In the genomic region with DNA sequence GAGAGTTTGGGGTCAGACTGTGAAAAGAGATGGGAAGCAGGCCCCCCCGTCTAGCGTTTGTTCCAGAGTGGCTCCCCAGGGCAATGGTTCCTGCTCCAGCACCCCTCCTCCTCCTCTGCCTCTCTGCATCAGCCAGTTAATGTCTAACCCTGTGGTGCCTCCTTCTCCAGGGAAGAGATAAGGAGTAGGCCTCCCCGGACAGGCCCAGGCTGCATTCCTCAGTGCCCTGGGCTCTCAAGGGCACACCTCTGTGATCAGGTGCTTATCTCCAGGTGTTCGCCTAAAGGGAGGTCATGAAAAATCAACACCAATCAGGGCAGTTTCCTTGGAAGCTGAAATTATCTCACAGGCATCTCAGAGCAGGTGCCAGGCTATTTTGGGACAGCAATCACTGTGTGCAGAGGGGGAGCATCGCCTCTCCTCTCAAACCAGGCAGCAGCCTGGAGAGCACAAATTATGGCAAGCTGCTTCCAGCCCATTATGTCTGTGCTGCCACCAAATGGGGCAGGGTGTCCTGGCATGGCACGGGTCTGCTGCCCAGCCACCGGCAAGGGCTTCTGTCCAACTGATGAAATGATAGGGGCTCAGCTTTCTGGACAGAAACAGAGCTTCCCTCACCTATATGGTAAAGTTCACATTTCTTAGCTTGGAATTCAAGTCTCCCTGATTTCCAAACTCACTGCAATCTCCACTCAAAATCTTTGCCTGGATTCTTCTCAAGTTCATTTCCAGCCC, we compare ENCODE assay signal across 12 cellular contexts.
DNase-seq lines count a peak whose midpoint lies in the region; ATAC-seq and TF ChIP-seq lines count a peak whose summit lies in the region.
"Had no signal": no experiment of that assay in that cellular context is flagged by ENCODE, and none has a peak within 500 bp of the region (broad histone marks: within the 10 kb centered on the region; RNA-seq: fewer than 3 reads in every experiment).

No MANE protein-coding gene starts in this region.

- CTCF ChIA-PET in Calu3 (lab: Charles Lee) = interaction anchor here (0.5 kb wide), 1 partner anchor 150 kb away, joined by 3 read pairs; no protein-coding TSS in a partner anchor

- H3K9me3 Mint-ChIP-seq in Calu3 (ENCODE audit: low read depth, unreplicated experiment) = no peaks in the 10 kb centered on the region
- H3K9me3 Mint-ChIP-seq: activated CD4-positive, alpha-beta memory T cell treated with anti-CD3 and anti-CD28 coated beads for 36 hours; natural killer cell treated with Interleukin-12 subunit alpha and Interleukin-12 subunit beta and Interleukin-15 and Interleukin-18, amount 100 ng/mL, for 72 hours had no signal

- H3K4me1 Mint-ChIP-seq in Calu3 (ENCODE audit: low read depth, unreplicated experiment) = peaks cover 48% of the 10 kb centered on the region
- H3K4me1 Mint-ChIP-seq: B cell had no signal

- no peak for TF ChIP-seq POLR2A in erythroblast (IDR thresholded peaks at IDR 0.05; ENCODE audit: low read length)

- peak overlapping the region; percentile 3 for H3K4me3 Mint-ChIP-seq in Calu3 (ENCODE audit: low read depth, unreplicated experiment)
- H3K4me3 Mint-ChIP-seq: activated CD4-positive, alpha-beta memory T cell treated with anti-CD3 and anti-CD28 coated beads for 36 hours; B cell; natural killer cell treated with Interleukin-12 subunit alpha and Interleukin-12 subunit beta and Interleukin-15 and Interleukin-18, amount 100 ng/mL, for 72 hours had no signal

- peak; percentile 63 for DNase-seq in Calu3
- DNase-seq in NCI-H2107 treated with DMSO at 0.1 percent for 48 hours (lab: John Stamatoyannopoulos, UW; ENCODE audit: unreplicated experiment) = peak; percentile 52
- peak; percentile 21 for DNase-seq in cerebellum (ENCODE audit: low spot score)
- no peak for DNase-seq in omental fat pad (ENCODE audit: low spot score)
- no peak for DNase-seq in stimulated activated naive CD4-positive, alpha-beta T cell (lab: John Stamatoyannopoulos, UW)
- no peak for DNase-seq in LoVo (ENCODE audit: low spot score)
- DNase-seq in erythroblast (lab: John Stamatoyannopoulos, UW) = no peak
- DNase-seq: activated CD4-positive, alpha-beta memory T cell treated with anti-CD3 and anti-CD28 coated beads for 36 hours; activated naive CD4-positive, alpha-beta T cell treated with Interleukin-2 at 50 U/mL for 16 hours had no signal

- H3K36me3 Mint-ChIP-seq in Calu3 (ENCODE audit: insufficient read depth, unreplicated experiment) = no peaks in the 10 kb centered on the region
- H3K36me3 Mint-ChIP-seq: activated CD4-positive, alpha-beta memory T cell treated with anti-CD3 and anti-CD28 coated beads for 36 hours; natural killer cell treated with Interleukin-12 subunit alpha and Interleukin-12 subunit beta and Interleukin-15 and Interleukin-18, amount 100 ng/mL, for 72 hours had no signal

- TF ChIP-seq CTCF in Calu3 (IDR thresholded peaks at IDR 0.05; ENCODE audit: unreplicated experiment) (no peak), omental fat pad (IDR thresholded peaks at IDR 0.05) (no peak)

- no peaks in the 10 kb centered on the region for H3K27me3 Mint-ChIP-seq in Calu3 (ENCODE audit: unreplicated experiment)

- no peak overlapping the region for H3K27ac Mint-ChIP-seq in Calu3 (ENCODE audit: unreplicated experiment)
- H3K27ac Mint-ChIP-seq: activated CD4-positive, alpha-beta memory T cell treated with anti-CD3 and anti-CD28 coated beads for 36 hours; B cell; natural killer cell treated with Interleukin-12 subunit alpha and Interleukin-12 subunit beta and Interleukin-15 and Interleukin-18, amount 100 ng/mL, for 72 hours had no signal

- ATAC-seq in omental fat pad (ENCODE audit: low FRiP score) (peak; percentile 35), HG02852 (IDR thresholded peaks at IDR 0.05; ENCODE audit: unreplicated experiment) (no peak)

- BruUV-seq in Calu3 (replicated peaks; lab: Mats Ljungman, UMichigan) = no TSS peak

- intact Hi-C loops in Calu3 (cut with micrococcal nuclease; ENCODE audit: unreplicated experiment) = no loop called here

Comparison
In these comparisons a context has a peak if more than half of its experiments do, and no peak if none do; other contexts are left out.
1. DNase-seq: peak in Calu3 (single experiment), NCI-H2107 treated with DMSO at 0.1 percent for 48 hours (single experiment) and cerebellum (single experiment); none in omental fat pad (single experiment), stimulated activated naive CD4-positive, alpha-beta T cell (0 of 6), LoVo (single experiment) and erythroblast (0 of 2).